18 cellular contexts compared by ENCODE assay signal in the genomic region with DNA sequence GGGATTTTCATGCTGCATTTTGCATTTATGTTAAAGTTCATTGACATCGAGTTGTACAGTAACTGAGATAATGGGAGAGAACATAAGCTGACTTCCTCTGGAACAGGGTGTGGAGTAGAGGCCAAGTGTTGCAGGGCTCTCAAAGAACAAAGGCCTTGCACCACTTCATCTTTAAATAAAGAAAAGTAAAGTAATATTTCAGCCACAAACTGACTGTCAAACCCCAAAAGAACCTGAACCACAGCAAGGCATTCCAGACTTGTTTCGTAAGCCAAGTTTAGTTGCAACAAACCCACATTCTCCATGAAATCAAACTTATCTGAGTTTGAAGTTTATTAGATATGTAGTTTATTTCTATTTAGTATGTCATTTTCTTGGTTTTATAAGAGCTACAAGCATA. TPM values are rescaled to one million over a fixed set of nuclear protein-coding genes. Genes with fewer than 3 reads are reported as not detected.
DNase-seq lines count a peak whose midpoint lies in the region; ATAC-seq, FAIRE-seq and TF ChIP-seq lines count a peak whose summit lies in the region.
"Had no signal": no experiment of that assay in that cellular context is flagged by ENCODE, and none has a peak within 500 bp of the region (broad histone marks: within the 10 kb centered on the region; RNA-seq: fewer than 3 reads in every experiment).

No MANE protein-coding gene starts in this region.

- H3K27me3 ChIP-seq in mucosa of rectum (ENCODE audit: control insufficient read depth in 2 of 2, insufficient read depth in 2 of 2, low read length in 2 of 2), result no peaks in the 10 kb centered on the region
- H3K27me3 ChIP-seq: ascending aorta had no signal

- TF ChIP-seq POLR2A in GM12892 (IDR thresholded peaks at IDR 0.05; ENCODE audit: low read depth, low read length), result no peak

- ATAC-seq in GM18867 (IDR thresholded peaks at IDR 0.05; ENCODE audit: unreplicated experiment) (no peak), GM21717 (IDR thresholded peaks at IDR 0.05; ENCODE audit: unreplicated experiment) (no peak)

- peak overlapping the region in 1 of 2 donors; percentile 2 for H3K9ac ChIP-seq in mucosa of rectum (ENCODE audit: low read depth in 1 of 2, low read length in 2 of 2)
- H3K9ac ChIP-seq in kidney (ENCODE audit: low read length in 2 of 2), result no peak overlapping the region

- H3K9me3 ChIP-seq in mucosa of rectum (ENCODE audit: control insufficient read depth in 2 of 2, low read length in 2 of 2) (no peaks in the 10 kb centered on the region), kidney (ENCODE audit: control insufficient read depth in 1 of 2, low read length in 2 of 2) (no peaks in the 10 kb centered on the region)
- H3K9me3 ChIP-seq: ascending aorta, thoracic aorta had no signal

- H3K36me3 ChIP-seq in mucosa of rectum (ENCODE audit: control insufficient read depth in 2 of 2, insufficient read depth in 2 of 2, low read length in 2 of 2) (no peaks in the 10 kb centered on the region), kidney (ENCODE audit: control insufficient read depth in 1 of 2, insufficient read depth in 2 of 2, low read length in 2 of 2) (no peaks in the 10 kb centered on the region)
- H3K36me3 ChIP-seq: ascending aorta, thoracic aorta had no signal

- no peak for DNase-seq in GM12892 (ENCODE audit: insufficient read length)
- DNase-seq in NCI-H226, result peak; percentile 56
- peak; percentile 50 for DNase-seq in astrocyte of the spinal cord (ENCODE audit: low read depth, low spot score)
- no peak for DNase-seq in stimulated activated CD4-positive, alpha-beta T cell treated with anti-CD3 and anti-CD28 coated beads, Interleukin-4, amount 100 ng/mL, for 4 hours
- DNase-seq in kidney, result no peak
- DNase-seq: activated CD4-positive, alpha-beta T cell treated with anti-CD3 and anti-CD28 coated beads, Interleukin-2, amount 50 U/mL, for 1 hour; DMS53; effector CD4-positive, alpha-beta T cell; NCI-H1417 treated with DMSO at 0.1 percent for 48 hours; NCI-H524 treated with DMSO at 0.1 percent for 48 hours had no signal

- intact Hi-C loops in kidney (cut with DNase I), result no loop called here

- in situ Hi-C loops in astrocyte of the spinal cord (cut with HindIII; ENCODE audit: low sequenced_read_pairs), result no loop called here

- FAIRE-seq in GM12892 (lab: Jason Lieb, UNC) (peak; percentile 30), kidney (lab: Jason Lieb, UNC) (no peak)
- FAIRE-seq: islet of Langerhans had no signal

- peak overlapping the region; percentile 18 to 69 for H3K27ac ChIP-seq in mucosa of rectum (ENCODE audit: low read depth in 2 of 2, low read length in 2 of 2)
- no peak overlapping the region for H3K27ac ChIP-seq in kidney (ENCODE audit: low read depth in 2 of 2, low read length in 2 of 2)
- H3K27ac ChIP-seq: ascending aorta, thoracic aorta had no signal

- H3K4me3 ChIP-seq in astrocyte of the spinal cord (ENCODE audit: low read depth, low read length) (no peak overlapping the region), mucosa of rectum (ENCODE audit: low read length in 2 of 2) (no peak overlapping the region), kidney (ENCODE audit: low read length in 2 of 2) (no peak overlapping the region)
- H3K4me3 ChIP-seq: ascending aorta, thoracic aorta had no signal

- H3K4me1 ChIP-seq in mucosa of rectum (ENCODE audit: control insufficient read depth in 2 of 2, insufficient read depth in 2 of 2, low read length in 2 of 2), result peaks cover 14 to 40% of the 10 kb centered on the region in 2 donors
- H3K4me1 ChIP-seq in kidney (ENCODE audit: control insufficient read depth in 1 of 2, insufficient read depth in 1 of 2, low read depth in 1 of 2, low read length in 2 of 2), result peaks cover 0 to 5% of the 10 kb centered on the region in 2 donors
- H3K4me1 ChIP-seq: ascending aorta had no signal

- TF ChIP-seq CTCF in astrocyte of the spinal cord (IDR thresholded peaks at IDR 0.05; ENCODE audit: low read depth, low read length) (no peak), kidney (IDR thresholded peaks at IDR 0.05; ENCODE audit: borderline replicate concordance, extremely low read depth, insufficient read depth) (no peak)

RNA-seq across cellular contexts. Expression of gene HMGCS2, which starts 19.1 kb away (rescaled TPM):
- polyA plus RNA-seq in GM12892 (2012; ENCODE audit: missing spikeins), result not detected
- total RNA-seq in kidney, result 3.9 TPM
- polyA plus RNA-seq in kidney (ENCODE audit: insufficient read depth, low read depth, low replicate concordance), result 163 TPM
- total RNA-seq: RPMI7951 had no signal
- polyA plus RNA-seq: BJ had no signal

RNA-seq across cellular contexts. Expression of gene REG4, which starts 23.5 kb away (rescaled TPM):
- polyA plus RNA-seq in GM12892 (2012; ENCODE audit: missing spikeins), result not detected
- not detected for total RNA-seq in kidney
- 0.34 TPM for polyA plus RNA-seq in kidney (ENCODE audit: insufficient read depth, low read depth, low replicate concordance)
- total RNA-seq: ascending aorta, RPMI7951 had no signal
- polyA plus RNA-seq: BJ had no signal

Comparison
In these comparisons a context has a peak if more than half of its experiments do, and no peak if none do; other contexts are left out.
1. DNase-seq: peak in NCI-H226 (single experiment) and astrocyte of the spinal cord (single experiment); none in GM12892 (single experiment), stimulated activated CD4-positive, alpha-beta T cell treated with anti-CD3 and anti-CD28 coated beads, Interleukin-4, amount 100 ng/mL, for 4 hours (0 of 2) and kidney (single experiment).
2. H3K27ac ChIP-seq: peak in mucosa of rectum (2 of 2); none in kidney (0 of 2).